8 cellular contexts compared by ENCODE assay signal in the genomic region with DNA sequence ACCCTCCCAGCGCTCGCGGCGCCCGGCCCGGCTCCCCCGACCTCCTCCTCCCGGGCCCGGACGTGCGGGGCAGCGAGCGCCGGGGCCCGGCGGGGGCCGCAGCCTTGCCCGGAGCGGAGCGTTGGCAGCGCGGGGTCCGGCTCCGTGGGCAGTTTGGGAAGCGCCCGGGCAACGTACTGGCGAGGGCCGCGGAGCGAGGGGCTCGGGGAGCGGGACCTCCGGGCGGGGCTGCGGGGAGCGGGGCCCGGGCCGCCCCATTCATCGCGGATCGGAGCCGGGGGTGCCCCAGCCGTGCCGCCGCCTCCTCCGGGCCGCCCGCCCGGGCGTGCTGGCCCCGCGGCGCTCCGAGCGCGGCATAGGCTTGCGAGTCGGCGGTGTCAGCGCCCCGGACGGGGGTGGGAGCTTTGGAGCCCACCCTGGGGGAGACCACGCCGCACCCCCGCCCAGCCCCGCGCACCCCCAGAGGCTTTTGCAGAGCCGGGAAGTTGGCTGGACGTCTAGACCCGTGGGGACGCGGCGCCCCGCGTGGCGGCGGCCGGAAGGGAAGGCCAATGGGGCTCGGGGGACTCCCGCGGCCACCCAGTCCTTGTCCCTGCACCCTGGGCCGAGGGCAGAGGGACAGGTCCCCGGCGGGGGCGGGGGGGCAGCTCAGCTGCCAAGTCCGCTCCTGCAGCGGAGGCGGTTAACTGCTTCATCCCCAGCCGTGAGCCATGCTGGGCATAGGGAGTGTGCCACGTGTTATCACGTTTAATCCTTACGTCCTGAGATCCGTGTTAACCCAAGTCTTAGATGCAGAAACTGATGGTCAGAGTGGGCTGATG. TPM values are rescaled to one million over a fixed set of nuclear protein-coding genes. Genes with fewer than 3 reads are reported as not detected.
DNase-seq lines count a peak whose midpoint lies in the region; ATAC-seq and TF ChIP-seq lines count a peak whose summit lies in the region.

No MANE protein-coding gene starts in this region.

- no peaks in the 10 kb centered on the region for H3K9me3 ChIP-seq in left ventricle myocardium inferior (replicated peaks)

- no peak overlapping the region for H3K4me3 ChIP-seq in GM12864 (ENCODE audit: low read depth, low read length)
- H3K4me3 ChIP-seq in WI38 (ENCODE audit: low read depth, low read length) = peak overlapping the region; percentile 75
- H3K4me3 ChIP-seq in left ventricle myocardium inferior = peak overlapping the region; percentile 64

- peaks cover 16% of the 10 kb centered on the region for H3K4me1 ChIP-seq in left ventricle myocardium inferior

- peak; percentile 31 for ATAC-seq in sciatic nerve
- no peak for ATAC-seq in HG03432 (IDR thresholded peaks at IDR 0.05; ENCODE audit: unreplicated experiment)

- H3K27me3 ChIP-seq in left ventricle myocardium inferior (ENCODE audit: low read depth) = peaks cover 75% of the 10 kb centered on the region

- intact Hi-C loops in left ventricle myocardium inferior (cut with micrococcal nuclease) (no loop called here), sciatic nerve (cut with DNase I) (no loop called here)

- TF ChIP-seq CTCF in GM12864 (IDR thresholded peaks at IDR 0.05; ENCODE audit: low read depth, low read length, missing control alignments) (peak; percentile 15), WI38 (IDR thresholded peaks at IDR 0.05; ENCODE audit: low read depth, low read length) (peak; percentile 73), left ventricle myocardium inferior (IDR thresholded peaks at IDR 0.05; ENCODE audit: borderline replicate concordance) (peak; percentile 62)

- DNase-seq in GM12864 (ENCODE audit: low read depth) (no peak), left ventricle myocardium inferior (peak; percentile 46), sciatic nerve (ENCODE audit: low spot score) (peak; percentile 67), DMS79 (lab: John Stamatoyannopoulos, UW) (no peak), HUDEP-2 (lab: John Stamatoyannopoulos, UW; ENCODE audit: unreplicated experiment in 76 of 76) (no peak), NCI-H2081 (lab: John Stamatoyannopoulos, UW) (no peak)

- H3K27ac ChIP-seq in left ventricle myocardium inferior (replicated peaks) = no peak overlapping the region

- H3K36me3 ChIP-seq in left ventricle myocardium inferior = no peaks in the 10 kb centered on the region

RNA-seq across cellular contexts. Expression of a gene that starts 0.9 kb away (rescaled TPM):
- total RNA-seq in left ventricle myocardium inferior (0.74 TPM), sciatic nerve (2.9 TPM)

Comparison
In these comparisons a context has a peak if more than half of its experiments do, and no peak if none do; other contexts are left out.
1. DNase-seq: peak in left ventricle myocardium inferior (single experiment) and sciatic nerve (single experiment); none in GM12864 (single experiment), DMS79 (single experiment), HUDEP-2 (0 of 76) and NCI-H2081 (0 of 2).
2. CTCF ChIP-seq: peak in every context shown above with its lines; median percentile 73 in WI38; 62 in left ventricle myocardium inferior; 15 in GM12864.